In the genomic region with DNA sequence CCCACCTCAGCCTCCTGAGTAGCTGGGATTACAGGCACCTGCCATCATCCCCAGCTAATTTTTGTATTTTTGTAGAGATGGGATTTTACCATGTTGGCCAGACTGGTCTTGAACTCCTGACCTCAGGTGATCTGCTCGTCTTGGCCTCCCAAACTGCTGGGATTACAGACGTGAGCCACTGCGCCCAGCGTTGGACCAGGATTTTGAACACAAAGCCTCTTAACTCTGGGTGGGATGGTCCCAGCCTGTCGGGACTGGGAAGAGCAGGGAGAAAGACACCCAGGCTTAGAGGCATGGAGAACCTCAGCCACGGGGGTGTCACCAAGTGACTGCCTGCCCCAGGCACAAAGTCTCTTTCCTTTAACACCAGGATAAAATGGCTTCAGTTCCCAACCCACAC, we compare ENCODE assay signal across 5 cellular contexts. TPM values are rescaled to one million over a fixed set of nuclear protein-coding genes. Genes with fewer than 3 reads are reported as not detected.
"Had no signal": no experiment of that assay in that cellular context is flagged by ENCODE, and none has a peak within 500 bp of the region (broad histone marks: within the 10 kb centered on the region; RNA-seq: fewer than 3 reads in every experiment).

No MANE protein-coding gene starts in this region.

RNA-seq across cellular contexts. Expression of a gene that starts 12.0 kb away (rescaled TPM):
- total RNA-seq: M059J, OCI-LY7, PC-3, SK-MEL-5 had no signal
- polyA plus RNA-seq: IgD-negative memory B cell had no signal
